ENCODE assay signal across 13 cellular contexts in the genomic region with DNA sequence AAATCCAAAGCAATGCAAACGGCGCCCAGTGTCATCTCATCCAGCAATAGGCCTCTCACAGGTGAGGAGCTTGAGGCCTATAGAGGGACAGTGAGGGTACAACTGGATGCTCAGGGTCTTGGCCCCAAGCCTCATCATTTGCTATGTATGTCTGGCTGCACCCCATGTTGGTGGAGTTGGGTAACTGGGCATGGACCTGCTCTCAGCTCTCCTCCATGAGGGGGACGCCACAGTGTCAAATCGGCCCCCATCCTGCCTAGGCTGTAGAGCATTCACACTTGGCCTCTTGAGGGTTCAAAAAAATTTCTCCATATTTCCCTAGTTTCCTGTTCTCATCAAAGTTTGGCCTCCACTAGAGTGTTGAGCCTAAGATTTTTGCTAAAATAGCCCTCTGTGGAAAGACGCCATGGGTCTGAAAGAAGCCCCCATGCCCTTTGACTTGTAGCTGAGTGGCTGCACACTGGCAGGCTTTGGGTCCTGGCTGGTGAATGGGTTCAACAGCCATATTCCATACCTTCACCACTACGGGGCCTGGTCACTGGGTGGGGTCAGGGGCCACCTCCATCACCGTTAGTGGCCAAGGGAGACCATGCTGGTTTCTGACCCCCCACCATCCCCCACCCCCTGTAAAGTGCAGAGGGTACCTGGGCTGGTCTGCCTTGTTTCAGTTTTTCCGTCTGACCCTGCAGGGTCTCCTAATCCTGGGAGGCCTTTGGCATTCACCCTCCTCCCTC.
DNase-seq lines count a peak whose midpoint lies in the region; ATAC-seq and TF ChIP-seq lines count a peak whose summit lies in the region.
"Had no signal": no experiment of that assay in that cellular context is flagged by ENCODE, and none has a peak within 500 bp of the region (broad histone marks: within the 10 kb centered on the region; RNA-seq: fewer than 3 reads in every experiment).

No MANE protein-coding gene starts in this region.

- H3K4me3 ChIP-seq in heart right ventricle (no peak overlapping the region), right atrium auricular region (no peak overlapping the region), neuronal stem cell (ENCODE audit: low read length in 2 of 2) (no peak overlapping the region)
- H3K4me3 ChIP-seq: BLaER1 treated with 17β-estradiol and CSF1 and Interleukin-3, amounts not matched to agents 10 nM and 100 nM had no signal

- H3K4me2 ChIP-seq in neuronal stem cell (ENCODE audit: insufficient read depth, low read length, poor library complexity, severe bottlenecking) = no peak overlapping the region
- H3K4me2 ChIP-seq: BLaER1 treated with 17β-estradiol and CSF1 and Interleukin-3, amounts not matched to agents 10 nM and 100 nM had no signal

- ATAC-seq in heart right ventricle (peak in 1 of 8 donors; percentile 36), Right ventricle myocardium inferior (no peak), GM19463 (IDR thresholded peaks at IDR 0.05; ENCODE audit: unreplicated experiment) (no peak)

- H3K18ac ChIP-seq in neuronal stem cell (ENCODE audit: low read length) = peak overlapping the region; percentile 52

- H3K27me3 ChIP-seq in heart right ventricle = peaks cover 0 to 2% (median 0%) of the 10 kb centered on the region in 7 donors
- no peaks in the 10 kb centered on the region for H3K27me3 ChIP-seq in right atrium auricular region
- H3K27me3 ChIP-seq in neuronal stem cell (ENCODE audit: control insufficient read depth in 3 of 3, insufficient read depth in 3 of 3, low read depth in 1 of 3, low read length in 3 of 3) = no peaks in the 10 kb centered on the region
- H3K27me3 ChIP-seq: BLaER1 treated with 17β-estradiol and CSF1 and Interleukin-3, amounts not matched to agents 10 nM and 100 nM had no signal

- no peak overlapping the region for H3K23ac ChIP-seq in neuronal stem cell (ENCODE audit: low read depth, low read length, poor library complexity)

- intact Hi-C loops in heart right ventricle (cut with DNase I) = loop anchor here in 2 of 10 donors (5.0 to 10.0 kb wide), 2 partner anchors 129 to 131 kb away; a partner anchor contains a TSS
- intact Hi-C loops in Right ventricle myocardium inferior (cut with DNase I) = no loop called here

- no peak overlapping the region for H3K4ac ChIP-seq in neuronal stem cell (ENCODE audit: low read length)

- no peak overlapping the region for H4K91ac ChIP-seq in neuronal stem cell (ENCODE audit: low read depth, low read length, poor library complexity)

- no peak for DNase-seq in heart right ventricle
- DNase-seq in Right ventricle myocardium inferior (ENCODE audit: missing footprints) = no peak
- DNase-seq in right atrium auricular region (ENCODE audit: low spot score) = no peak
- no peak for DNase-seq in neuronal stem cell (ENCODE audit: low spot score)
- DNase-seq in inferior parietal cortex (ENCODE audit: extremely low spot score) = no peak
- DNase-seq in NCI-H2196 treated with DMSO at 0.1 percent for 48 hours (lab: John Stamatoyannopoulos, UW; ENCODE audit: unreplicated experiment) = no peak
- DNase-seq: ACHN; CD4-positive, CD25-positive, alpha-beta regulatory T cell; DMS53; GF-D8 had no signal

- H3K79me1 ChIP-seq in neuronal stem cell (ENCODE audit: low read depth, low read length) = no peaks in the 10 kb centered on the region

- no peak overlapping the region for H2BK5ac ChIP-seq in neuronal stem cell (ENCODE audit: low read length)

- no peak overlapping the region for H3K14ac ChIP-seq in neuronal stem cell (ENCODE audit: low read length)

- H2AK5ac ChIP-seq in neuronal stem cell (ENCODE audit: low read depth, low read length) = no peak overlapping the region

- H2BK120ac ChIP-seq in neuronal stem cell (ENCODE audit: low read depth, low read length) = no peak overlapping the region

- H3K4me1 ChIP-seq in heart right ventricle = peaks cover 0 to 22% (median 4%) of the 10 kb centered on the region in 9 donors
- peaks cover 0 to 10% of the 10 kb centered on the region in 2 donors for H3K4me1 ChIP-seq in right atrium auricular region
- H3K4me1 ChIP-seq in neuronal stem cell (ENCODE audit: control insufficient read depth in 2 of 2, insufficient read depth in 1 of 2, low read depth in 1 of 2, low read length in 2 of 2) = no peaks in the 10 kb centered on the region

- H3K27ac ChIP-seq in heart right ventricle = peak overlapping the region in 9 of 10 donors; percentile 13 to 71 (median 58)
- peak overlapping the region; percentile 14 to 51 for H3K27ac ChIP-seq in right atrium auricular region
- H3K27ac ChIP-seq in neuronal stem cell (replicated peaks; ENCODE audit: low read length) = no peak overlapping the region
- H3K27ac ChIP-seq: BLaER1 treated with 17β-estradiol and CSF1 and Interleukin-3, amounts not matched to agents 10 nM and 100 nM; HL-60 had no signal

- H4K8ac ChIP-seq in neuronal stem cell (ENCODE audit: low read depth, low read length) = no peak overlapping the region

- no peak overlapping the region for H2BK12ac ChIP-seq in neuronal stem cell (ENCODE audit: low read length)

- H2BK15ac ChIP-seq in neuronal stem cell (ENCODE audit: low read length) = no peak overlapping the region

- H3K36me3 ChIP-seq in heart right ventricle = no peaks in the 10 kb centered on the region
- no peaks in the 10 kb centered on the region for H3K36me3 ChIP-seq in right atrium auricular region
- no peaks in the 10 kb centered on the region for H3K36me3 ChIP-seq in neuronal stem cell (replicated peaks in 1 of 2; ENCODE audit: control insufficient read depth in 2 of 2, insufficient read depth in 2 of 2, low read length in 2 of 2)
- H3K36me3 ChIP-seq: BLaER1 treated with 17β-estradiol and CSF1 and Interleukin-3, amounts not matched to agents 10 nM and 100 nM had no signal

- no peaks in the 10 kb centered on the region for H3K9me3 ChIP-seq in heart right ventricle
- H3K9me3 ChIP-seq in right atrium auricular region = no peaks in the 10 kb centered on the region
- H3K9me3 ChIP-seq in neuronal stem cell (replicated peaks in 1 of 2; ENCODE audit: control insufficient read depth in 2 of 2, insufficient read depth in 1 of 2, low read depth in 1 of 2, low read length in 2 of 2) = no peaks in the 10 kb centered on the region

- WGBS in heart right ventricle, 2 donors = 81 to 82% methylated on average over 8 of the region's 8 CpGs
- no CpG with 5 or more reads among the region's 8 CpGs for WGBS in neuronal stem cell (ENCODE audit: extremely low coverage in 2 of 2, insufficient read length in 2 of 2, insufficient replicate concordance in 1 of 2), 2 donors

- no peak overlapping the region for H2AFZ ChIP-seq in neuronal stem cell (ENCODE audit: low read length)

- H3K9ac ChIP-seq in neuronal stem cell (ENCODE audit: low read depth, low read length, poor library complexity) = no peak overlapping the region
- H3K9ac ChIP-seq: BLaER1 treated with 17β-estradiol and CSF1 and Interleukin-3, amounts not matched to agents 10 nM and 100 nM had no signal

- TF ChIP-seq CTCF in heart right ventricle (IDR thresholded peaks at IDR 0.05) = no peak
- no peak for TF ChIP-seq CTCF in right atrium auricular region (IDR thresholded peaks at IDR 0.05)
